In the genomic region with DNA sequence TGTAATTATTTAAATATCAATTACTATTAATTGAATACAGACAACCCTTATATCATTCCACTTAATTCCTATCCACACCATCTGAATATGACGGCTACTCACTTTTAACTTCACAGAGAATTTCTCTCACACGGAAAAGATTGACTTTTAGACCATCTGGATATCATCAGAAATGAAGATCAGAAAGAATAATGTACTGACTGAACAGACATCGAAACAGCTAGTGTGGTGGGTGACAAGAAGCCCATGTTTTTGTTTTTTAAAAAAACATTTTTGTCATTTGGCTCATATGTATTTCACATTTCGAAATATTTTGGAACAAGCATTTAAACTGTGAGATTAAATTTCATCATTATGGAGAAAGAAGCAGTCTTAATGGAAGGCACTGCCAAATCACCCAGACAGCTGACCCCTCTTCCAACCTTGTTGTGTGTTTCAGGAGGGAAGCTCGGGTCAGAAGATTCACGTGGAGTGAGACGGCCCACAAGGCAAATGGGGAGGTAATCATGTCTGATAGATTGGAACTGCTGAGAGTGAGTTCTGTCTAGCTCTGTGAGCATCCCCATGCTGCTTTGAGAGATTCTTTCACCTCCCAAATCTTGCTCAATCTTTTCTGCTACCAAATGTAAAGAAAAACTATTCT, we compare ENCODE assay signal across 21 cellular contexts.
DNase-seq lines count a peak whose midpoint lies in the region; ATAC-seq, FAIRE-seq and TF ChIP-seq lines count a peak whose summit lies in the region.
"Had no signal": no experiment of that assay in that cellular context is flagged by ENCODE, and none has a peak within 500 bp of the region (broad histone marks: within the 10 kb centered on the region; RNA-seq: fewer than 3 reads in every experiment).

No MANE protein-coding gene starts in this region.

- ATAC-seq in HG03097 (IDR thresholded peaks at IDR 0.05; ENCODE audit: low FRiP score, unreplicated experiment) (no peak), GM19023 (IDR thresholded peaks at IDR 0.05; ENCODE audit: unreplicated experiment) (no peak)
- ATAC-seq: HepG2, SK-N-SH treated with all-trans-retinoic acid at 6 μM for 48 hours had no signal

- peak; percentile 18 for FAIRE-seq in endometrium (lab: Jason Lieb, UNC)
- FAIRE-seq in D721Med (lab: Jason Lieb, UNC): no peak
- FAIRE-seq: HepG2 had no signal

- no peak for TF ChIP-seq EP300 in ovary (IDR thresholded peaks at IDR 0.05)

- no peak overlapping the region for H3K4me2 ChIP-seq in hepatocyte

- no peak overlapping the region for H3K4me3 ChIP-seq in hepatocyte
- H3K4me3 ChIP-seq in ovary: no peak overlapping the region
- no peak overlapping the region for H3K4me3 ChIP-seq in testis
- H3K4me3 ChIP-seq: GM23248, HAP-1 had no signal

- no peaks in the 10 kb centered on the region for H3K27me3 ChIP-seq in hepatocyte
- H3K27me3 ChIP-seq in ovary: no peaks in the 10 kb centered on the region
- H3K27me3 ChIP-seq in testis: no peaks in the 10 kb centered on the region

- TF ChIP-seq POLR2A in ovary (IDR thresholded peaks at IDR 0.05) (no peak), testis (IDR thresholded peaks at IDR 0.05) (no peak)

- H3K4me1 ChIP-seq in hepatocyte (ENCODE audit: insufficient read depth) (no peaks in the 10 kb centered on the region), ovary (ENCODE audit: insufficient read depth) (peaks cover 4% of the 10 kb centered on the region), testis (no peaks in the 10 kb centered on the region)
- H3K4me1 ChIP-seq: HAP-1 had no signal

- no peaks in the 10 kb centered on the region for H3K36me3 ChIP-seq in hepatocyte (replicated peaks; ENCODE audit: insufficient read depth, low read depth)
- no peaks in the 10 kb centered on the region for H3K36me3 ChIP-seq in ovary
- no peaks in the 10 kb centered on the region for H3K36me3 ChIP-seq in testis (ENCODE audit: low read depth, missing control alignments)
- H3K36me3 ChIP-seq: HAP-1 had no signal

- H3K79me2 ChIP-seq in hepatocyte: no peaks in the 10 kb centered on the region

- H3K27ac ChIP-seq in hepatocyte (peak overlapping the region; percentile 57), ovary (no peak overlapping the region), testis (no peak overlapping the region)
- H3K27ac ChIP-seq: GM23248 had no signal

- intact Hi-C loops in ovary (cut with DNase I) (no loop called here), testis (cut with DNase I; ENCODE audit: low total_unique reads) (no loop called here)

- no peak overlapping the region for H2AFZ ChIP-seq in hepatocyte
- H2AFZ ChIP-seq: GM23248 had no signal

- no peak for TF ChIP-seq CTCF in hepatocyte (IDR thresholded peaks at IDR 0.05; ENCODE audit: poor library complexity)
- no peak for TF ChIP-seq CTCF in ovary (IDR thresholded peaks at IDR 0.05)
- TF ChIP-seq CTCF in testis (IDR thresholded peaks at IDR 0.05): no peak
- TF ChIP-seq CTCF in D721Med (IDR thresholded peaks at IDR 0.05; ENCODE audit: insufficient read depth, missing control alignments): no peak

- WGBS in hepatocyte (ENCODE audit: low lambda C conversion rate, missing lambda C conversion rate): 72% methylated on average over 7 of the region's 7 CpGs
- WGBS in ovary, 3 donors: 20 to 29% (median 29%) methylated on average over 7 of the region's 7 CpGs
- WGBS in testis, 2 donors: 55 to 70% methylated on average over 7 of the region's 7 CpGs

- no peaks in the 10 kb centered on the region for H4K20me1 ChIP-seq in hepatocyte (ENCODE audit: insufficient read depth, poor library complexity, severe bottlenecking)

- DNase-seq in hepatocyte (ENCODE audit: low spot score) (no peak), ovary (peak in 4 of 5 donors; percentile 12 to 56 (median 24)), testis (peak; percentile 34), D341Med (ENCODE audit: low spot score) (no peak), D721Med (ENCODE audit: insufficient read length, low spot score) (no peak)
- DNase-seq: C1 segment of cervical spinal cord, DMS 273 treated with DMSO at 0.1 percent for 48 hours, GDM1, GM23248, KG1, NCI-H1105 treated with DMSO at 0.1 percent for 48 hours, NCI-H1694, NCI-H2081 treated with DMSO at 0.1 percent for 48 hours, NCI-H748 treated with DMSO at 0.1 percent for 48 hours, SIG-M5 had no signal

- no peaks in the 10 kb centered on the region for H3K9me3 ChIP-seq in hepatocyte (ENCODE audit: low read depth)
- no peaks in the 10 kb centered on the region for H3K9me3 ChIP-seq in ovary
- no peaks in the 10 kb centered on the region for H3K9me3 ChIP-seq in testis
- H3K9me3 ChIP-seq: HAP-1 had no signal

- no peaks in the 10 kb centered on the region for H3K9me2 ChIP-seq in hepatocyte (replicated peaks; ENCODE audit: insufficient read depth)

Comparison
In these comparisons a context has a peak if more than half of its experiments do, and no peak if none do; other contexts are left out.
1. DNase-seq: peak in ovary (4 of 5) and testis (single experiment); none in hepatocyte (single experiment), D341Med (single experiment) and D721Med (single experiment).